13 cellular contexts compared by ENCODE assay signal in genomic region chr19:45097450-45097775, GRCh38. TPM values are rescaled to one million over a fixed set of nuclear protein-coding genes. Genes with fewer than 3 reads are reported as not detected.
DNase-seq lines count a peak whose midpoint lies in the region; ATAC-seq and TF ChIP-seq lines count a peak whose summit lies in the region.
"Had no signal": no experiment of that assay in that cellular context is flagged by ENCODE, and none has a peak within 500 bp of the region (broad histone marks: within the 10 kb centered on the region; RNA-seq: fewer than 3 reads in every experiment).

No MANE protein-coding gene starts in this region.

- H3K4me1 ChIP-seq in ACC112 (ENCODE audit: control insufficient read depth, insufficient read depth, low read length, unreplicated experiment) = peaks cover 27% of the 10 kb centered on the region
- no peaks in the 10 kb centered on the region; the same call in 1 of the 2 replicates for H3K4me1 ChIP-seq in H9 (ENCODE audit: insufficient read depth, low read length)

- ATAC-seq in HG03565 (IDR thresholded peaks at IDR 0.05; ENCODE audit: unreplicated experiment) (no peak), HG03342 (IDR thresholded peaks at IDR 0.05; ENCODE audit: unreplicated experiment) (no peak)

- H2BK120ac ChIP-seq in H9 (ENCODE audit: low read depth, low read length, poor library complexity, severe bottlenecking) = no peak overlapping the region

- no peak overlapping the region for H3K14ac ChIP-seq in H9 (ENCODE audit: insufficient read depth, low read length)

- H2AK5ac ChIP-seq in H9 (ENCODE audit: insufficient read length, low read length) = no peak overlapping the region

- peaks cover 5 to 22% (median 10%) of the 10 kb centered on the region in 3 experiments; a peak in 6 of 7 replicates for H3K36me3 Mint-ChIP-seq in H9 (ENCODE audit: insufficient read depth in 1 of 3, low read depth in 3 of 3)
- peaks cover 12% of the 10 kb centered on the region for H3K36me3 Mint-ChIP-seq in nephron progenitor cell (ENCODE audit: low read depth)
- H3K36me3 Mint-ChIP-seq: activated CD4-positive, alpha-beta memory T cell treated with anti-CD3 and anti-CD28 coated beads for 36 hours had no signal

- no CpG with 5 or more reads among the region's 7 CpGs for WGBS in H9 (ENCODE audit: extremely low coverage, insufficient read length, low lambda C conversion rate)

- H3K23me2 ChIP-seq in H9 (ENCODE audit: insufficient read length, low read depth, low read length, poor library complexity, severe bottlenecking) = peaks cover 5% of the 10 kb centered on the region

- no peaks in the 10 kb centered on the region for H3K9me3 ChIP-seq in H9 (ENCODE audit: control insufficient read depth, low read depth, low read length)
- H3K9me3 ChIP-seq: neutrophil, Peyer's patch had no signal

- TF ChIP-seq CTCF in H9 (conservative IDR thresholded peaks at IDR 0.05) = no peak
- TF ChIP-seq CTCF in nephron progenitor cell (IDR thresholded peaks at IDR 0.05) = no peak

- H4K8ac ChIP-seq in H9 (replicated peaks; ENCODE audit: insufficient read length, low read depth, low read length) = no peak overlapping the region

- H3K79me1 ChIP-seq in H9 (ENCODE audit: insufficient read depth, low read depth, low read length, poor library complexity, severe bottlenecking) = no peaks in the 10 kb centered on the region

- H2BK5ac ChIP-seq in H9 (ENCODE audit: insufficient read length, low read length) = no peak overlapping the region

- H4K91ac ChIP-seq in H9 (ENCODE audit: insufficient read length, low read depth, low read length) = no peak overlapping the region

- H3K27ac ChIP-seq in ACC112 (ENCODE audit: low read depth, low read length) (0 out of 2 replicates have a peak overlapping the region, but pooled peaks have one; percentile 72), H9 (ENCODE audit: insufficient read length, low read depth, low read length) (no peak overlapping the region), caudate nucleus (ENCODE audit: low read depth, low read length) (peak overlapping the region; percentile 46)
- H3K27ac ChIP-seq: neutrophil had no signal

- no peak overlapping the region for H3K9ac ChIP-seq in H9 (ENCODE audit: extremely low read depth, insufficient read length, low read length)

- H3K56ac ChIP-seq in H9 (ENCODE audit: insufficient read length, low read depth, low read length) = no peak overlapping the region

- H4K20me1 ChIP-seq in H9 (ENCODE audit: control insufficient read depth, insufficient read depth, insufficient read length) = no peaks in the 10 kb centered on the region

- no peak overlapping the region for H2BK20ac ChIP-seq in H9 (ENCODE audit: low read depth, low read length, poor library complexity, severe bottlenecking)

- no peaks in the 10 kb centered on the region; a peak in 2 of 5 replicates for H3K9me3 Mint-ChIP-seq in H9
- H3K9me3 Mint-ChIP-seq in nephron progenitor cell = no peaks in the 10 kb centered on the region
- H3K9me3 Mint-ChIP-seq: activated CD4-positive, alpha-beta memory T cell treated with anti-CD3 and anti-CD28 coated beads for 36 hours; activated naive CD4-positive, alpha-beta T cell treated with anti-CD3 and anti-CD28 coated beads, Interleukin-2, amount 10 ng/mL, durations not matched to agents 7 days and 5 days had no signal

- H4K5ac ChIP-seq in H9 (ENCODE audit: insufficient read length, low read depth, low read length) = no peak overlapping the region

- H3K36me3 ChIP-seq in ACC112 (ENCODE audit: insufficient read depth, low read length) = no peaks in the 10 kb centered on the region
- H3K36me3 ChIP-seq: Peyer's patch had no signal

- DNase-seq in H9 = no peak
- no peak for DNase-seq in caudate nucleus (lab: John Stamatoyannopoulos, UW)
- no peak for DNase-seq in nephron progenitor cell
- no peak for DNase-seq in NCI-H2227 treated with DMSO at 0.1 percent for 48 hours (lab: John Stamatoyannopoulos, UW)
- no peak for DNase-seq in NOMO-1 treated with dmso at 0.1 percent for 144 hours (lab: John Stamatoyannopoulos, UW; ENCODE audit: unreplicated experiment)
- DNase-seq: activated CD4-positive, alpha-beta memory T cell treated with anti-CD3 and anti-CD28 coated beads for 36 hours; activated naive CD4-positive, alpha-beta T cell treated with anti-CD3 and anti-CD28 coated beads, Interleukin-2, amount 10 ng/mL, durations not matched to agents 7 days and 5 days had no signal

- H2AFZ ChIP-seq in ACC112 (ENCODE audit: low read length, unreplicated experiment) (no peak overlapping the region), H9 (ENCODE audit: low read length) (no peak overlapping the region)

- H3K27ac Mint-ChIP-seq in H9 = peak overlapping the region in 2 of 3 experiments; percentile 90 to 93; a peak in 4 of 7 replicates
- H3K27ac Mint-ChIP-seq in nephron progenitor cell = peak overlapping the region; percentile 95
- H3K27ac Mint-ChIP-seq: activated CD4-positive, alpha-beta memory T cell treated with anti-CD3 and anti-CD28 coated beads for 36 hours; activated naive CD4-positive, alpha-beta T cell treated with anti-CD3 and anti-CD28 coated beads, Interleukin-2, amount 10 ng/mL, durations not matched to agents 7 days and 5 days had no signal

- H3K4ac ChIP-seq in H9 (ENCODE audit: low read depth, low read length) = no peak overlapping the region

- no peak overlapping the region for H3K18ac ChIP-seq in H9 (ENCODE audit: insufficient read length, low read depth, low read length)

- H3K79me2 ChIP-seq in ACC112 (ENCODE audit: control insufficient read depth, insufficient read depth, low read length, unreplicated experiment) (peaks cover 87% of the 10 kb centered on the region), H9 (ENCODE audit: insufficient read depth, low read length) (peaks cover 60% of the 10 kb centered on the region)

- no peak overlapping the region for H2BK15ac ChIP-seq in H9 (ENCODE audit: low read depth, low read length)

- no peak overlapping the region for H3K23ac ChIP-seq in H9 (ENCODE audit: insufficient read length, low read depth, low read length)

- no peak overlapping the region for H3T11ph ChIP-seq in H9 (ENCODE audit: low read length)

- H3K27me3 Mint-ChIP-seq in H9 (ENCODE audit: low read depth) (no peaks in the 10 kb centered on the region), nephron progenitor cell (ENCODE audit: low read depth, poor library complexity) (peaks cover 4% of the 10 kb centered on the region)
- H3K27me3 Mint-ChIP-seq: activated CD4-positive, alpha-beta memory T cell treated with anti-CD3 and anti-CD28 coated beads for 36 hours; activated naive CD4-positive, alpha-beta T cell treated with anti-CD3 and anti-CD28 coated beads, Interleukin-2, amount 10 ng/mL, durations not matched to agents 7 days and 5 days had no signal

- H3K4me2 ChIP-seq in H9 (ENCODE audit: insufficient read depth, insufficient read length, low read length) = no peak overlapping the region

- H3K4me3 Mint-ChIP-seq in H9 (no peak overlapping the region), nephron progenitor cell (peak overlapping the region; percentile 57)
- H3K4me3 Mint-ChIP-seq: activated CD4-positive, alpha-beta memory T cell treated with anti-CD3 and anti-CD28 coated beads for 36 hours; activated naive CD4-positive, alpha-beta T cell treated with anti-CD3 and anti-CD28 coated beads, Interleukin-2, amount 10 ng/mL, durations not matched to agents 7 days and 5 days had no signal

- H3K4me3 ChIP-seq in ACC112 (ENCODE audit: low read depth, low read length) = no peak overlapping the region
- H3K4me3 ChIP-seq: coronary artery had no signal

- H2BK12ac ChIP-seq in H9 (ENCODE audit: insufficient read length, low read depth, low read length) = no peak overlapping the region

- H3K27me3 ChIP-seq in ACC112 (ENCODE audit: insufficient read depth, low read length) = no peaks in the 10 kb centered on the region
- no peaks in the 10 kb centered on the region for H3K27me3 ChIP-seq in H9 (ENCODE audit: insufficient read depth, low read length)
- H3K27me3 ChIP-seq: neutrophil, Peyer's patch had no signal

- H3K4me1 Mint-ChIP-seq in H9 = peaks cover 70 to 78% of the 10 kb centered on the region in 2 experiments
- peaks cover 89% of the 10 kb centered on the region for H3K4me1 Mint-ChIP-seq in nephron progenitor cell

RNA-seq across cellular contexts. Expression of gene PPP1R37, which starts 4.4 kb away (rescaled TPM):
- total RNA-seq in H9 (2021) = 29.9 and 33.6 TPM in 2 replicates

RNA-seq across cellular contexts. Expression of gene GEMIN7, which starts 18.4 kb away (rescaled TPM):
- total RNA-seq in H9 (2021) = 46.0 and 47.2 TPM in 2 replicates

RNA-seq across cellular contexts. Expression of gene ZNF296, which starts 21.1 kb away (rescaled TPM):
- total RNA-seq in H9 (2021) = 14.3 and 14.8 TPM in 2 replicates

RNA-seq across cellular contexts. Expression of gene CLASRP, which starts 58.6 kb away (rescaled TPM):
- total RNA-seq in H9 (2021) = 87.0 and 87.1 TPM in 2 replicates
